In the genomic region with DNA sequence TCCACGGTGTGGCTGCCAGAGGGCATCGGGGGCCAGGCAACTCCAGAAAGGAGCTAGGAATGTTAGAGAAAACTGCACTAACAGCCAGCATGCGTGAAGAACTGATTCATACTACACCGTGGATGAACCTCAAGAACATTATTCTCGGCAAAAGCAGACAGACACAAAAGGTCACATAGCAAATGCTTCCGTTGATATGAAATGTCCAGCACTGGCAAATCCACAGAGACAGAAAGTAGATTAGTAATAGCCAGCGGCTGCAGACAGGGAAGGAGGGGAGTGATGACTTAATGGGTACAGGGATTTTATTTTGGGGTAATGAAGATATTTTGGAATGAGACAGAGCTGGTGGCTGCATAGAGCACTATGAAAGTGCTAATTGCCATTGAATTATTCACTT, we compare ENCODE assay signal across 2 cellular contexts.
A peak's percentile ranks its signal among the peaks of the same experiment; 100 is the strongest.
TF ChIP-seq lines count a peak whose summit lies in the region.

No MANE protein-coding gene starts in this region.

TF ChIP-seq in A549, 52 proteins besides CTCF, POLR2A, EP300 and RAD21:
- 0 out of 2 replicates have a peak, but pooled peaks have one; percentile 4 for TF ChIP-seq JUNB (IDR thresholded peaks at IDR 0.05)
- TF ChIP-seq SREBF2 (IDR thresholded peaks at IDR 0.05) = no peak

TF ChIP-seq in IMR-90, 13 proteins besides CTCF, POLR2A, EP300 and RAD21:
- TF ChIP-seq RFX5 (IDR thresholded peaks at IDR 0.05; ENCODE audit: low read depth, low read length) = no peak
- no peak for TF ChIP-seq MAFK (IDR thresholded peaks at IDR 0.05; ENCODE audit: low read depth, low read length)
- no peak for TF ChIP-seq MXI1 (IDR thresholded peaks at IDR 0.05; ENCODE audit: borderline replicate concordance, low read depth, low read length)
- no peak for TF ChIP-seq SMC3 (IDR thresholded peaks at IDR 0.05; ENCODE audit: low read depth, low read length)
- no peak for TF ChIP-seq FOS (IDR thresholded peaks at IDR 0.05; ENCODE audit: low read depth, low read length)
- no peak for TF ChIP-seq BHLHE40 (IDR thresholded peaks at IDR 0.05; ENCODE audit: low read depth, low read length)
- TF ChIP-seq, protein P1, sequence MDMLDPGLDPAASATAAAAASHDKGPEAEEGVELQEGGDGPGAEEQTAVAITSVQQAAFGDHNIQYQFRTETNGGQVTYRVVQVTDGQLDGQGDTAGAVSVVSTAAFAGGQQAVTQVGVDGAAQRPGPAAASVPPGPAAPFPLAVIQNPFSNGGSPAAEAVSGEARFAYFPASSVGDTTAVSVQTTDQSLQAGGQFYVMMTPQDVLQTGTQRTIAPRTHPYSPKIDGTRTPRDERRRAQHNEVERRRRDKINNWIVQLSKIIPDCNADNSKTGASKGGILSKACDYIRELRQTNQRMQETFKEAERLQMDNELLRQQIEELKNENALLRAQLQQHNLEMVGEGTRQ (IDR thresholded peaks at IDR 0.05; ENCODE audit: low read depth, low read length) = no peak
- TF ChIP-seq CEBPB (IDR thresholded peaks at IDR 0.05; ENCODE audit: low read depth, low read length) = no peak
- TF ChIP-seq NFE2L2 (IDR thresholded peaks at IDR 0.05; ENCODE audit: low read depth, low read length) = no peak
- TF ChIP-seq MAZ (IDR thresholded peaks at IDR 0.05; ENCODE audit: borderline replicate concordance, low read depth, low read length) = no peak
- TF ChIP-seq RCOR1 (IDR thresholded peaks at IDR 0.05; ENCODE audit: insufficient replicate concordance, low read length) = no peak
- no peak for TF ChIP-seq CHD1 (IDR thresholded peaks at IDR 0.05; ENCODE audit: low read depth, low read length)
TF ChIP-seq in IMR-90: peak in this region for 0.
